In the genomic region with DNA sequence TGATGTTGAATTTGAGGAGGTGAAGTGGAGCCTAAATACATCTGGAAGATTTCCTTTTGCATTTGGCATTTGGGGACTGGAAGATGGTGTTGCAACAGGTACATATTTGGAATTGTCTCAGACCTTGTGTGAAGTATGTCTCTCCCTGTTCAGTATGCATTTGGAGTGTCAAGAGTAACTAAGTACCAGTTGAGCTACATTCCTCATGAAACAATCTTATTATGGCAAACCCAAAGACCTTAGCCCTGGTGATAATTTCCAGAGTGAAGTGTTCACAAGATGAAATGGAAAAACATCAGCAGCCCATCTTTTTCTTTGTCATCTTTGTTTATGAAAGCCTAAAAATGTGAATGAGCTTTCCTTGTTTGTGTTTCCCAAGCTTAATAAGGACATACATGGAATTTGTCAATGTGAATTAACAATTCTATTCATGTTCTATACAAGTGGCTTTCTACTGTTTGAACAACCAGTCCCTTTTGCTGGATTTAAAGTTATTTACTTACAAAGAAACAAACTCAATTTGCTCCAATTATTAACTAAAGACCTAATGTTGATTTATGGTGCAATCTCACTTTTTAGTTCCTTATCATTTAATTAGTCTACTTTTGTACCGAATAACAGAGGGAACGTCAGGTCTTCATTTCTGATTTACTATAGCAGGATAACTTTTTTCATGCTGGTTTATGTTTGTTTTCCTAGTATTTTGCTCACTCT, we compare ENCODE assay signal across 19 cellular contexts. TPM values are rescaled to one million over a fixed set of nuclear protein-coding genes. Genes with fewer than 3 reads are reported as not detected.
"Had no signal": no experiment of that assay in that cellular context is flagged by ENCODE, and none has a peak within 500 bp of the region (broad histone marks: within the 10 kb centered on the region; RNA-seq: fewer than 3 reads in every experiment).

No MANE protein-coding gene starts in this region.

- H3K27me3 ChIP-seq: gastrocnemius medialis, heart left ventricle, suprapubic skin had no signal

- H3K4me1 ChIP-seq: gastrocnemius medialis, heart left ventricle, suprapubic skin had no signal

- H3K4me3 ChIP-seq: gastrocnemius medialis, heart left ventricle, suprapubic skin had no signal

- H3K9me3 ChIP-seq: gastrocnemius medialis, heart left ventricle, suprapubic skin had no signal

- H3K27ac Mint-ChIP-seq: activated naive CD4-positive, alpha-beta T cell treated with anti-CD3 and anti-CD28 coated beads for 36 hours; activated naive CD8-positive, alpha-beta T cell treated with anti-CD3 and anti-CD28 coated beads, Interleukin-2, amount 50 U/mL, for 24 hours; effector memory CD8-positive, alpha-beta T cell; natural killer cell; stimulated activated naive CD8-positive, alpha-beta T cell treated with anti-CD3 and anti-CD28 coated beads, Interleukin-15, Interleukin-2, amounts not matched to agents 100 ng/mL and 50 ng/mL, for 24 hours; T-cell had no signal

- H3K4me1 Mint-ChIP-seq: activated naive CD8-positive, alpha-beta T cell treated with anti-CD3 and anti-CD28 coated beads, Interleukin-2, amount 50 U/mL, for 24 hours; natural killer cell; T-cell had no signal

- ATAC-seq: activated CD4-positive, CD25-positive, alpha-beta regulatory T cell treated with anti-CD3 and anti-CD28 coated beads, Interleukin-2, amount 50 U/mL, for 24 hours; activated naive CD8-positive, alpha-beta T cell treated with anti-CD3 and anti-CD28 coated beads, Interleukin-2, amount 50 U/mL, for 24 hours; effector memory CD8-positive, alpha-beta T cell; gastrocnemius medialis; heart left ventricle; natural killer cell; right cardiac atrium; T-cell had no signal

- H3K36me3 ChIP-seq: gastrocnemius medialis, heart left ventricle, suprapubic skin had no signal

- H3K36me3 Mint-ChIP-seq: natural killer cell, T-cell had no signal

- DNase-seq: activated CD4-positive, alpha-beta T cell treated with anti-CD3 and anti-CD28 coated beads, Interleukin-2, amount 50 U/mL, for 1 hour; activated naive CD4-positive, alpha-beta T cell treated with anti-CD3 and anti-CD28 coated beads for 36 hours; activated naive CD8-positive, alpha-beta T cell treated with anti-CD3 and anti-CD28 coated beads, Interleukin-2, amount 50 U/mL, for 24 hours; aorta; cerebellar nuclear complex; dermis blood vessel endothelial cell; effector memory CD8-positive, alpha-beta T cell; gastrocnemius medialis; heart left ventricle; natural killer cell; nucleus accumbens; right cardiac atrium; T-cell; T-helper 9 cell had no signal

- H3K9me3 Mint-ChIP-seq: activated naive CD4-positive, alpha-beta T cell treated with anti-CD3 and anti-CD28 coated beads for 36 hours; activated naive CD8-positive, alpha-beta T cell treated with anti-CD3 and anti-CD28 coated beads, Interleukin-2, amount 50 U/mL, for 24 hours; effector memory CD8-positive, alpha-beta T cell; natural killer cell; T-cell had no signal

- H3K4me3 Mint-ChIP-seq: activated naive CD4-positive, alpha-beta T cell treated with anti-CD3 and anti-CD28 coated beads for 36 hours; activated naive CD8-positive, alpha-beta T cell treated with anti-CD3 and anti-CD28 coated beads, Interleukin-2, amount 50 U/mL, for 24 hours; effector memory CD8-positive, alpha-beta T cell; natural killer cell; stimulated activated naive CD8-positive, alpha-beta T cell treated with anti-CD3 and anti-CD28 coated beads, Interleukin-15, Interleukin-2, amounts not matched to agents 100 ng/mL and 50 ng/mL, for 24 hours; T-cell had no signal

- H3K27ac ChIP-seq: epithelial cell of prostate, gastrocnemius medialis, heart left ventricle, suprapubic skin had no signal

RNA-seq across cellular contexts. Expression of gene PPP1R1C, which starts 42.1 kb away (rescaled TPM):
- total RNA-seq: activated CD8-positive, alpha-beta memory T cell treated with anti-CD3 and anti-CD28 coated beads for 36 hours; activated naive CD4-positive, alpha-beta T cell treated with anti-CD3 and anti-CD28 coated beads for 36 hours; gastrocnemius medialis; natural killer cell; T-cell had no signal
